In the genomic region with DNA sequence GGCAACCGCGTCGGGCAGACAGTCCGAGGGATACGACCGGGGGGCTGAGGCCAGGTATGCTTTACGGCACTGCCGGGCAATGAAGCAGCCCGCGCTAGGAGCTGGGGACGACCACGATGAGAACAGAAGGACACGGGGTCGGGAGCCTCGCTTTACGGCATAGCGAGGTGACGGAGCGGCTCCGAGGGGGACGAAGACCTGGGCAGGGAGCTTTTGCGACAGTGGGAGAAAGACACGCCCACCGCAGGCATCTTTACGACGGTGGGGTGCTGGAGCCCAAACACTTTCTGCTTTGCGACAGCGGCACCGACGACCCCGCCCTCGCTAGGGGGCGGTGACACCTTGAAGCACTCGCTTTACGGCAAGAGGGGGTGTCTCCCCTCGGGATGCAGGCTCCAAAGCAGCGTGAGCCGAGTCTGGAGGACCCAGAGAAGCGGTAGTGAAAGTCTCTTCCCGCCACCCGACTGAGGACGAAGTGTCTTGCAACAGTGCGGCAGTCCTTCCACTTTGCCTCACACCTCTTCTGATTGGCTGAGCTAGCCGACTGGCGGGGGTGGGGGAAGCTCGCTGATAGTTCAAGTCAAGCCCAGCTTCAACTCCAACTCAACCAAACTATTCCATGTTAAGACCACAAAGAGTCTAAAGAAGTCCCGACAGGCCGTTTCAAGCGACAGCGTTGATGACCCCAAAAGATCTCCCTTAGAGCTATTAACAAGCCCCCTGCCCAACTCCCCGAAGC, we compare ENCODE assay signal across 8 cellular contexts. TPM values are rescaled to one million over a fixed set of nuclear protein-coding genes. Genes with fewer than 3 reads are reported as not detected.
DNase-seq lines count a peak whose midpoint lies in the region; ATAC-seq and TF ChIP-seq lines count a peak whose summit lies in the region.

No MANE protein-coding gene starts in this region.

- no peak for TF ChIP-seq CTCF in fibroblast of the aortic adventitia (IDR thresholded peaks at IDR 0.05; ENCODE audit: insufficient read depth, low read length)
- TF ChIP-seq CTCF in nephron (IDR thresholded peaks at IDR 0.05; ENCODE audit: unreplicated experiment in 3 of 3) = peak in 1 of 3 experiments; percentile 4

- H3K9me3 Mint-ChIP-seq in nephron = no peaks in the 10 kb centered on the region

- H3K27me3 ChIP-seq in H7 (ENCODE audit: control insufficient read depth, insufficient read depth, low read length) = no peaks in the 10 kb centered on the region
- H3K27me3 ChIP-seq in MG63 = no peaks in the 10 kb centered on the region

- H3K36me3 Mint-ChIP-seq in nephron (ENCODE audit: low read depth) = no peaks in the 10 kb centered on the region

- DNase-seq in ELR (ENCODE audit: low read depth) (peak; percentile 99), H7 (peak; percentile 99), MG63 (peak; percentile 96), SHP77 (lab: John Stamatoyannopoulos, UW) (peak; percentile 100), activated gamma-delta T cell (lab: John Stamatoyannopoulos, UW) (peak; percentile 85), fibroblast of the aortic adventitia (ENCODE audit: low read depth) (peak; percentile 99)
- peak; percentile 94 for DNase-seq in stimulated activated naive CD8-positive, alpha-beta T cell treated with anti-CD3 and anti-CD28 coated beads, Interleukin-15, Interleukin-2, amounts not matched to agents 100 U/mL and 50 U/mL, for 24 hours

- peaks cover 30% of the 10 kb centered on the region for H3K4me1 Mint-ChIP-seq in nephron

- peak overlapping the region; percentile 92 to 98 (median 94) for H3K4me3 Mint-ChIP-seq in nephron

- peaks cover 15% of the 10 kb centered on the region for H3K36me3 ChIP-seq in H7 (replicated peaks; ENCODE audit: control insufficient read depth, insufficient read depth, low read length)
- H3K36me3 ChIP-seq in MG63 = no peaks in the 10 kb centered on the region

- H3K9me3 ChIP-seq in MG63 = no peaks in the 10 kb centered on the region

- H3K4me3 ChIP-seq in H7 (ENCODE audit: insufficient read depth, low read depth, low read length) = peak overlapping the region; percentile 68
- H3K4me3 ChIP-seq in MG63 = peak overlapping the region; percentile 76
- H3K4me3 ChIP-seq in fibroblast of the aortic adventitia (ENCODE audit: low read depth, low read length) = peak overlapping the region; percentile 97

- peak overlapping the region; percentile 96 to 98 (median 97) for H3K27ac Mint-ChIP-seq in nephron

- ATAC-seq in stimulated activated naive CD8-positive, alpha-beta T cell treated with anti-CD3 and anti-CD28 coated beads, Interleukin-15, Interleukin-2, amounts not matched to agents 100 U/mL and 50 U/mL, for 24 hours = peak; percentile 76

- no peaks in the 10 kb centered on the region for H3K27me3 Mint-ChIP-seq in nephron (ENCODE audit: low read depth)

RNA-seq across cellular contexts. Expression of a gene that starts 0.4 kb away (rescaled TPM):
- 33.5 and 34.1 TPM in 2 replicates for total RNA-seq in H7 (2014; rRNA removed; shearing (Covaris generic))
- 8.5 and 11.7 TPM in 2 replicates for total RNA-seq in MG63 (2014; rRNA removed; shearing (Covaris generic); ENCODE audit: low replicate concordance)
- 17.4 and 17.7 TPM in 2 replicates for total RNA-seq in fibroblast of the aortic adventitia (ENCODE audit: low replicate concordance)

RNA-seq across cellular contexts. Expression of a gene that starts 6.8 kb away (rescaled TPM):
- 17.8 and 34.5 TPM in 2 replicates for total RNA-seq in H7 (2014; rRNA removed; shearing (Covaris generic))
- 0.20 TPM in 1 of 2 replicates, not detected in the other for total RNA-seq in MG63 (2014; rRNA removed; shearing (Covaris generic); ENCODE audit: low replicate concordance)
- 0.72 TPM in 1 of 2 replicates, not detected in the other for total RNA-seq in fibroblast of the aortic adventitia (ENCODE audit: low replicate concordance)

RNA-seq across cellular contexts. Expression of a gene that starts 14.4 kb away (rescaled TPM):
- 52.8 and 60.2 TPM in 2 replicates for total RNA-seq in H7 (2014; rRNA removed; shearing (Covaris generic))
- total RNA-seq in MG63 (2014; rRNA removed; shearing (Covaris generic); ENCODE audit: low replicate concordance) = 37.3 and 55.3 TPM in 2 replicates
- total RNA-seq in fibroblast of the aortic adventitia (ENCODE audit: low replicate concordance) = 28.4 and 69.1 TPM in 2 replicates

RNA-seq across cellular contexts. Expression of a gene that starts 22.1 kb away (rescaled TPM):
- 865 and 1,116 TPM in 2 replicates for total RNA-seq in H7 (2014; rRNA removed; shearing (Covaris generic))
- total RNA-seq in MG63 (2014; rRNA removed; shearing (Covaris generic); ENCODE audit: low replicate concordance) = 1,208 and 1,396 TPM in 2 replicates
- total RNA-seq in fibroblast of the aortic adventitia (ENCODE audit: low replicate concordance) = 78.3 and 1,006 TPM in 2 replicates

RNA-seq across cellular contexts. Expression of a gene that starts 22.4 kb away (rescaled TPM):
- 1.1 and 2.2 TPM in 2 replicates for total RNA-seq in H7 (2014; rRNA removed; shearing (Covaris generic))
- 5.0 and 6.5 TPM in 2 replicates for total RNA-seq in MG63 (2014; rRNA removed; shearing (Covaris generic); ENCODE audit: low replicate concordance)
- total RNA-seq in fibroblast of the aortic adventitia (ENCODE audit: low replicate concordance) = 6.1 and 6.9 TPM in 2 replicates

Comparison
In these comparisons a context has a peak if more than half of its experiments do, and no peak if none do; other contexts are left out.
1. Peak in every context shown above with its lines: DNase-seq, ATAC-seq and H3K4me3 ChIP-seq.
2. RNA of a gene that starts 6.8 kb away (total RNA-seq): 17.8 to 34.5 TPM in H7; 0.72 TPM in fibroblast of the aortic adventitia and 0.20 TPM in MG63; every median in the first group is over 10 times any median in the second.